Comparison of ENCODE assay signal across 8 cellular contexts in the genomic region with DNA sequence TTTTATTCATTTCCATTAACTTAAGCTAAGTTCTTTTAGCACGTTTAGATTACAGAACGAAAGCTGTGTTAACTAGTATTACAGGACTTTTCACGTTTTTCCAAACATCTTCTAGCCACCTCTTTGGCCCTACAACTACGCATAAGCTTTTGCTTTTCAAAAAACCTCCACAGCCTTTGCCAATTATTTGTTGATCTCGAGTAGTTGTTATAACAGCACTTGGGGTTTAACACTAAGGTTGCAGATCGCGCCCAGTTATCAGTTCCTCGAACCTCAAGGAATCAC. TPM values are rescaled to one million over a fixed set of nuclear protein-coding genes. Genes with fewer than 3 reads are reported as not detected.
DNase-seq lines count a peak whose midpoint lies in the region; FAIRE-seq and TF ChIP-seq lines count a peak whose summit lies in the region.

No MANE protein-coding gene starts in this region.

- no peak overlapping the region for H2BK12ac ChIP-seq in H9 (ENCODE audit: insufficient read length, low read depth, low read length)

- H3K27me3 Mint-ChIP-seq in H9 (ENCODE audit: low read depth): no peaks in the 10 kb centered on the region; the same call in 1 of the 2 replicates
- no peaks in the 10 kb centered on the region for H3K27me3 Mint-ChIP-seq in activated CD4-positive, alpha-beta memory T cell treated with anti-CD3 and anti-CD28 coated beads for 36 hours

- H3K4me1 ChIP-seq in H9 (ENCODE audit: insufficient read depth, low read length): no peaks in the 10 kb centered on the region
- H3K4me1 ChIP-seq in keratinocyte (ENCODE audit: control insufficient read depth, extremely low read depth, insufficient read depth, low read length): peaks cover 6% of the 10 kb centered on the region

- in situ Hi-C loops in astrocyte of the spinal cord (cut with HindIII; ENCODE audit: low sequenced_read_pairs): no loop called here

- H3K79me2 ChIP-seq in H9 (ENCODE audit: insufficient read depth, low read length) (peaks cover 40% of the 10 kb centered on the region), keratinocyte (ENCODE audit: control insufficient read depth, insufficient read depth, low read length) (peaks cover 45% of the 10 kb centered on the region)

- no peak overlapping the region for H3T11ph ChIP-seq in H9 (ENCODE audit: low read length)

- H3K18ac ChIP-seq in H9 (ENCODE audit: insufficient read length, low read depth, low read length): peak overlapping the region; percentile 53

- H3K79me1 ChIP-seq in H9 (ENCODE audit: insufficient read depth, low read depth, low read length, poor library complexity, severe bottlenecking): peaks cover 2% of the 10 kb centered on the region

- H3K9me1 ChIP-seq in keratinocyte (ENCODE audit: control insufficient read depth, extremely low read depth, insufficient read depth, low read length): no peaks in the 10 kb centered on the region

- FAIRE-seq in keratinocyte (lab: Jason Lieb, UNC): no peak

- DNase-seq in H9 (no peak), astrocyte of the spinal cord (ENCODE audit: low read depth, low spot score) (no peak), keratinocyte (ENCODE audit: low read depth, low spot score) (no peak), substantia nigra (lab: John Stamatoyannopoulos, UW) (no peak), cerebellum (ENCODE audit: low spot score) (no peak), NCI-H526 (lab: John Stamatoyannopoulos, UW) (no peak), T-helper 9 cell (no peak)
- no peak for DNase-seq in activated CD4-positive, alpha-beta memory T cell treated with anti-CD3 and anti-CD28 coated beads for 36 hours

- WGBS in H9 (ENCODE audit: extremely low coverage, insufficient read length, low lambda C conversion rate): no CpG with 5 or more reads among the region's 8 CpGs

- intact Hi-C loops in activated CD4-positive, alpha-beta memory T cell treated with anti-CD3 and anti-CD28 coated beads for 36 hours (cut with micrococcal nuclease): loop anchor here (1.0 to 10.0 kb wide), 8 partner anchors 31 to 1247 kb away; a partner anchor contains a TSS

- H4K5ac ChIP-seq in H9 (ENCODE audit: insufficient read length, low read depth, low read length): peak overlapping the region; percentile 60

- H2BK15ac ChIP-seq in H9 (ENCODE audit: low read depth, low read length): no peak overlapping the region

- H2BK20ac ChIP-seq in H9 (ENCODE audit: low read depth, low read length, poor library complexity, severe bottlenecking): no peak overlapping the region

- H3K27ac Mint-ChIP-seq in H9: no peak overlapping the region
- H3K27ac Mint-ChIP-seq in activated CD4-positive, alpha-beta memory T cell treated with anti-CD3 and anti-CD28 coated beads for 36 hours: no peak overlapping the region

- H3K36me3 ChIP-seq in keratinocyte (ENCODE audit: control insufficient read depth in 2 of 2, extremely low read depth in 1 of 2, insufficient read depth in 2 of 2, low read length in 2 of 2): no peaks in the 10 kb centered on the region

- no peaks in the 10 kb centered on the region for H3K23me2 ChIP-seq in H9 (ENCODE audit: insufficient read length, low read depth, low read length, poor library complexity, severe bottlenecking)

- no peak overlapping the region for H2BK5ac ChIP-seq in H9 (ENCODE audit: insufficient read length, low read length)

- no peak overlapping the region for H3K23ac ChIP-seq in H9 (ENCODE audit: insufficient read length, low read depth, low read length)

- H3K9me3 Mint-ChIP-seq in H9: no peaks in the 10 kb centered on the region; a peak in 1 of 5 replicates
- H3K9me3 Mint-ChIP-seq in activated CD4-positive, alpha-beta memory T cell treated with anti-CD3 and anti-CD28 coated beads for 36 hours: no peaks in the 10 kb centered on the region

- no peak overlapping the region for H2BK120ac ChIP-seq in H9 (ENCODE audit: low read depth, low read length, poor library complexity, severe bottlenecking)

- H3K36me3 Mint-ChIP-seq in H9 (ENCODE audit: insufficient read depth in 1 of 3, low read depth in 3 of 3): peaks cover 4 to 34% (median 24%) of the 10 kb centered on the region in 3 experiments; a peak in 6 of 7 replicates
- H3K36me3 Mint-ChIP-seq in activated CD4-positive, alpha-beta memory T cell treated with anti-CD3 and anti-CD28 coated beads for 36 hours: peaks cover 24% of the 10 kb centered on the region

- H3K27ac ChIP-seq in H9 (ENCODE audit: insufficient read length, low read depth, low read length): peak overlapping the region; percentile 92
- peak overlapping the region; percentile 95 for H3K27ac ChIP-seq in keratinocyte (ENCODE audit: control insufficient read depth, insufficient read depth, low read length)
- peak overlapping the region; percentile 97 for H3K27ac ChIP-seq in substantia nigra (ENCODE audit: low read depth, low read length, poor library complexity, severe bottlenecking)

- H3K9me3 ChIP-seq in H9 (ENCODE audit: control insufficient read depth, low read depth, low read length) (no peaks in the 10 kb centered on the region), keratinocyte (ENCODE audit: control insufficient read depth, low read depth, low read length) (no peaks in the 10 kb centered on the region)

- H2AK5ac ChIP-seq in H9 (ENCODE audit: insufficient read length, low read length): no peak overlapping the region

- H4K91ac ChIP-seq in H9 (ENCODE audit: insufficient read length, low read depth, low read length): no peak overlapping the region

- H4K8ac ChIP-seq in H9 (replicated peaks; ENCODE audit: insufficient read length, low read depth, low read length): no peak overlapping the region

- H3K4me3 Mint-ChIP-seq in H9: no peak overlapping the region
- no peak overlapping the region for H3K4me3 Mint-ChIP-seq in activated CD4-positive, alpha-beta memory T cell treated with anti-CD3 and anti-CD28 coated beads for 36 hours

- TF ChIP-seq CTCF in H9 (conservative IDR thresholded peaks at IDR 0.05) (no peak), astrocyte of the spinal cord (IDR thresholded peaks at IDR 0.05; ENCODE audit: low read depth, low read length) (no peak), keratinocyte (optimal IDR thresholded peaks at IDR 0.05 in 1 of 3, IDR thresholded peaks at IDR 0.05 in 1 of 3, conservative IDR thresholded peaks at IDR 0.05 in 1 of 3; ENCODE audit: extremely low read depth in 1 of 3, insufficient read depth in 2 of 3, low read length in 3 of 3) (no peak)

- H2AFZ ChIP-seq in H9 (ENCODE audit: low read length) (no peak overlapping the region), keratinocyte (ENCODE audit: control insufficient read depth, low read length) (peak overlapping the region; percentile 94)

- H3K27me3 ChIP-seq in H9 (ENCODE audit: insufficient read depth, low read length): no peaks in the 10 kb centered on the region
- H3K27me3 ChIP-seq in keratinocyte (ENCODE audit: control insufficient read depth, extremely low read depth, insufficient read depth, low read length): no peaks in the 10 kb centered on the region

- POLR2A ChIA-PET in activated CD4-positive, alpha-beta memory T cell treated with anti-CD3 and anti-CD28 coated beads for 36 hours (lab: Charles Lee): interaction anchor here (0.6 to 2.6 kb wide), 13 partner anchors 10 to 1705 kb away, joined by 3 to 19 read pairs (median 4); a partner anchor contains a TSS

- dilution Hi-C loops in keratinocyte (cut with MboI; ENCODE audit: extremely low pct_ligation_motif_present, low sequenced_read_pairs): no loop called here

- CTCF ChIA-PET in activated CD4-positive, alpha-beta memory T cell treated with anti-CD3 and anti-CD28 coated beads for 36 hours (lab: Charles Lee): interaction anchor here (1.2 to 2.3 kb wide), 3 partner anchors 31 to 414 kb away, joined by 4 to 10 read pairs (median 4); a partner anchor contains a TSS

- peaks cover 32 to 36% of the 10 kb centered on the region in 2 experiments for H3K4me1 Mint-ChIP-seq in H9
- peaks cover 32% of the 10 kb centered on the region for H3K4me1 Mint-ChIP-seq in activated CD4-positive, alpha-beta memory T cell treated with anti-CD3 and anti-CD28 coated beads for 36 hours (ENCODE audit: low read depth)

- H4K20me1 ChIP-seq in H9 (ENCODE audit: control insufficient read depth, insufficient read depth, insufficient read length): no peaks in the 10 kb centered on the region
- peaks cover 14% of the 10 kb centered on the region for H4K20me1 ChIP-seq in keratinocyte (ENCODE audit: control insufficient read depth, extremely low read depth, insufficient read depth, low read length)

- H3K9ac ChIP-seq in H9 (ENCODE audit: extremely low read depth, insufficient read length, low read length) (peak overlapping the region; percentile 88), keratinocyte (ENCODE audit: control insufficient read depth, extremely low read depth, insufficient read depth, low read length) (peak overlapping the region; percentile 99)

- H3K4me3 ChIP-seq in astrocyte of the spinal cord (ENCODE audit: low read depth, low read length) (peak overlapping the region; percentile 99), keratinocyte (ENCODE audit: control insufficient read depth in 2 of 3, extremely low read depth in 1 of 3, insufficient read depth in 2 of 3, low read depth in 1 of 3, low read length in 3 of 3) (peak overlapping the region; percentile 79 to 99 (median 98))

- H3K4ac ChIP-seq in H9 (ENCODE audit: low read depth, low read length): no peak overlapping the region

- peak overlapping the region; percentile 66 for H3K4me2 ChIP-seq in H9 (ENCODE audit: insufficient read depth, insufficient read length, low read length)
- peak overlapping the region; percentile 92 for H3K4me2 ChIP-seq in keratinocyte (ENCODE audit: control insufficient read depth, extremely low read depth, insufficient read depth, low read depth, low read length)

- no peak overlapping the region for H3K56ac ChIP-seq in H9 (ENCODE audit: insufficient read length, low read depth, low read length)

- H3K14ac ChIP-seq in H9 (ENCODE audit: insufficient read depth, low read length): peak overlapping the region; percentile 61; the same call in 1 of the 2 replicates

RNA-seq across cellular contexts. Expression of a gene that starts 0.5 kb away (rescaled TPM):
- total RNA-seq in H9 (2021) (133 and 138 TPM in 2 replicates), cerebellum (100 TPM)
- polyA plus RNA-seq in keratinocyte: 25.6 to 47.4 TPM (median 27.0 TPM) in 3 replicates
- polyA plus RNA-seq in keratinocyte (2011; ENCODE audit: low read depth): 120 TPM
- 12.0 and 15.5 TPM in 2 replicates for polyA plus RNA-seq in keratinocyte (2011; cell fraction: cytosol; rRNA removed)
- 95.0 and 126 TPM in 2 replicates for polyA plus RNA-seq in keratinocyte (2011; cell fraction: nucleus; rRNA removed)
- 40.3 and 58.6 TPM in 2 replicates for polyA plus RNA-seq in keratinocyte (2012; ENCODE audit: low replicate concordance)
- 18.0 to 38.6 TPM (median 20.4 TPM) in 3 replicates for polyA minus RNA-seq in keratinocyte
- polyA minus RNA-seq in keratinocyte (2011; cell fraction: cytosol; rRNA and poly(A)+ RNA removed): 17.3 TPM
- polyA minus RNA-seq in keratinocyte (2011; cell fraction: nucleus; rRNA and poly(A)+ RNA removed): 39.3 and 65.7 TPM in 2 replicates
- total RNA-seq in activated CD4-positive, alpha-beta memory T cell treated with anti-CD3 and anti-CD28 coated beads for 36 hours: 10 to 100 TPM; 89.6 to 97.9 TPM

RNA-seq across cellular contexts. Expression of a gene that starts 31.0 kb away (rescaled TPM):
- total RNA-seq in H9 (2021): 14.2 and 14.7 TPM in 2 replicates
- polyA plus RNA-seq in keratinocyte: 10.6 to 16.6 TPM (median 10.8 TPM) in 3 replicates
- 15.2 TPM for polyA plus RNA-seq in keratinocyte (2011; ENCODE audit: low read depth)
- 10.1 and 11.4 TPM in 2 replicates for polyA plus RNA-seq in keratinocyte (2011; cell fraction: cytosol; rRNA removed)
- polyA plus RNA-seq in keratinocyte (2011; cell fraction: nucleus; rRNA removed): 27.6 and 33.7 TPM in 2 replicates
- 10.1 and 19.1 TPM in 2 replicates for polyA plus RNA-seq in keratinocyte (2012; ENCODE audit: low replicate concordance)
- 25.5 to 40.6 TPM (median 26.0 TPM) in 3 replicates for polyA minus RNA-seq in keratinocyte
- polyA minus RNA-seq in keratinocyte (2011; cell fraction: cytosol; rRNA and poly(A)+ RNA removed): 14.6 TPM
- 23.6 and 36.6 TPM in 2 replicates for polyA minus RNA-seq in keratinocyte (2011; cell fraction: nucleus; rRNA and poly(A)+ RNA removed)
- total RNA-seq in cerebellum: 21.2 TPM
- total RNA-seq in activated CD4-positive, alpha-beta memory T cell treated with anti-CD3 and anti-CD28 coated beads for 36 hours: 1 to 10 TPM; 9.9 TPM
